Comparison of ENCODE assay signal across 17 cellular contexts in genomic region chr11:66915046-66915832, GRCh38. TPM values are rescaled to one million over a fixed set of nuclear protein-coding genes. Genes with fewer than 3 reads are reported as not detected.
DNase-seq lines count a peak whose midpoint lies in the region; ATAC-seq and TF ChIP-seq lines count a peak whose summit lies in the region.
"Had no signal": no experiment of that assay in that cellular context is flagged by ENCODE, and none has a peak within 500 bp of the region (broad histone marks: within the 10 kb centered on the region; RNA-seq: fewer than 3 reads in every experiment).

No MANE protein-coding gene starts in this region.

- H3K36me3 ChIP-seq in OCI-LY7 (ENCODE audit: insufficient read depth, low read length) (no peaks in the 10 kb centered on the region), endodermal cell (ENCODE audit: control insufficient read depth, insufficient read depth, low read length) (no peaks in the 10 kb centered on the region)

- POLR2A ChIA-PET in OCI-LY7 (lab: Charles Lee): interaction anchor here (0.5 to 0.6 kb wide), 2 partner anchors 20 to 308 kb away, joined by 3 to 4 read pairs; no protein-coding TSS in a partner anchor

- peaks cover 6% of the 10 kb centered on the region for H3K4me1 Mint-ChIP-seq in endodermal cell
- H3K4me1 Mint-ChIP-seq: memory B cell had no signal

- no peak overlapping the region for H3K27ac Mint-ChIP-seq in endodermal cell
- H3K27ac Mint-ChIP-seq: memory B cell had no signal

- H3K36me3 Mint-ChIP-seq in endodermal cell (ENCODE audit: low read depth): no peaks in the 10 kb centered on the region
- H3K36me3 Mint-ChIP-seq: memory B cell had no signal

- intact Hi-C loops in OCI-LY7 (cut with micrococcal nuclease; ENCODE audit: unreplicated experiment): no loop called here

- peak; percentile 47 for DNase-seq in ELF-1 (ENCODE audit: low read depth, low spot score)
- DNase-seq in OCI-LY7 (ENCODE audit: low spot score): no peak
- peak; percentile 76 for DNase-seq in endodermal cell
- peak; percentile 71 for DNase-seq in pons (ENCODE audit: low spot score)
- DNase-seq in activated naive CD4-positive, alpha-beta T cell treated with Interleukin-2 at 50 U/mL for 16 hours: no peak
- DNase-seq in NCI-H774 (lab: John Stamatoyannopoulos, UW): no peak
- DNase-seq: activated T-cell treated with anti-CD3 and anti-CD28 coated beads, Interleukin-2, amount 50 U/mL, for 72 hours; AML-193; HCEC 1CT; NCI-H1694 had no signal

- H3K27ac ChIP-seq in OCI-LY7 (ENCODE audit: low read depth, low read length, poor library complexity, severe bottlenecking) (no peak overlapping the region), endodermal cell (ENCODE audit: low read depth, low read length) (no peak overlapping the region)
- H3K27ac ChIP-seq: epithelial cell of prostate, parathyroid adenoma had no signal

- no peak overlapping the region for H3K4me3 Mint-ChIP-seq in endodermal cell
- H3K4me3 Mint-ChIP-seq: activated T-cell treated with anti-CD3 and anti-CD28 coated beads, Interleukin-2, amount 50 U/mL, for 72 hours; memory B cell had no signal

- H3K9ac ChIP-seq in endodermal cell (ENCODE audit: extremely low read depth, low read length, poor library complexity, severe bottlenecking): no peak overlapping the region
- H3K9ac ChIP-seq: parathyroid adenoma had no signal

- no peaks in the 10 kb centered on the region for H3K9me3 Mint-ChIP-seq in endodermal cell
- H3K9me3 Mint-ChIP-seq: activated T-cell treated with anti-CD3 and anti-CD28 coated beads, Interleukin-2, amount 50 U/mL, for 72 hours; memory B cell had no signal

- WGBS in endodermal cell (ENCODE audit: insufficient coverage in 1 of 2, insufficient read length in 1 of 2), 2 experiments: 86 to 90% methylated on average over 9 to 14 of the region's 14 CpGs

- 0 out of 2 replicates have a peak, but pooled peaks have one; percentile 16 for TF ChIP-seq CTCF in OCI-LY7 (conservative IDR thresholded peaks at IDR 0.05; ENCODE audit: low read length)
- peak; percentile 32 for TF ChIP-seq CTCF in endodermal cell (conservative IDR thresholded peaks at IDR 0.05)

- H3K79me2 ChIP-seq in OCI-LY7 (ENCODE audit: insufficient read depth, low read depth, low read length): no peaks in the 10 kb centered on the region

- ATAC-seq in GM21723 (IDR thresholded peaks at IDR 0.05; ENCODE audit: unreplicated experiment): no peak
- no peak for ATAC-seq in HG03442 (IDR thresholded peaks at IDR 0.05; ENCODE audit: unreplicated experiment)
- ATAC-seq: activated T-cell treated with anti-CD3 and anti-CD28 coated beads, Interleukin-2, amount 50 U/mL, for 72 hours; SK-N-SH treated with all-trans-retinoic acid at 6 μM for 48 hours had no signal

- H3K4me3 ChIP-seq in OCI-LY7 (ENCODE audit: low read depth, low read length, poor library complexity, severe bottlenecking): no peak overlapping the region
- H3K4me3 ChIP-seq in endodermal cell (ENCODE audit: low read length): no peak overlapping the region

- H4K20me1 ChIP-seq in OCI-LY7 (ENCODE audit: insufficient read depth, low read length): no peaks in the 10 kb centered on the region

- no peaks in the 10 kb centered on the region for H3K4me1 ChIP-seq in OCI-LY7 (ENCODE audit: insufficient read depth, low read length, poor library complexity, severe bottlenecking)
- H3K4me1 ChIP-seq in endodermal cell (ENCODE audit: control insufficient read depth, insufficient read depth, low read length): peaks cover 5% of the 10 kb centered on the region
- H3K4me1 ChIP-seq: parathyroid adenoma had no signal

- H3K9me3 ChIP-seq in OCI-LY7 (ENCODE audit: low read length) (no peaks in the 10 kb centered on the region), endodermal cell (ENCODE audit: control insufficient read depth, low read length) (no peaks in the 10 kb centered on the region)

- CTCF ChIA-PET in OCI-LY7 (lab: Charles Lee; ENCODE audit: unreplicated experiment): no interaction called here

- H3K4me2 ChIP-seq in OCI-LY7 (ENCODE audit: low read length): no peak overlapping the region

- no peaks in the 10 kb centered on the region for H3K27me3 ChIP-seq in endodermal cell (ENCODE audit: control insufficient read depth, insufficient read depth, low read length, poor library complexity, severe bottlenecking)

- no peaks in the 10 kb centered on the region for H3K9me2 ChIP-seq in OCI-LY7 (ENCODE audit: insufficient read depth, low read length)

- BruUV-seq in OCI-LY7 (replicated peaks; lab: Mats Ljungman, UMichigan): no TSS peak

- no peaks in the 10 kb centered on the region for H3K27me3 Mint-ChIP-seq in endodermal cell (ENCODE audit: insufficient read depth)

- no peak overlapping the region for H2AFZ ChIP-seq in OCI-LY7 (ENCODE audit: low read length)
- H2AFZ ChIP-seq: parathyroid adenoma had no signal

RNA-seq across cellular contexts. Expression of gene PC, which starts 42.9 kb away (rescaled TPM):
- total RNA-seq in OCI-LY7 (2014; rRNA removed; shearing (Covaris generic)): 10.4 and 10.5 TPM in 2 replicates
- total RNA-seq in OCI-LY7 (2022): 12.7 and 17.0 TPM in 2 replicates
- total RNA-seq in endodermal cell: 10 to 100 TPM; 21.9 to 24.4 TPM
- 17.2 TPM for polyA plus RNA-seq in endodermal cell (2013, experiment 1 of 2)
- 14.6 TPM for polyA plus RNA-seq in endodermal cell (2013, experiment 2 of 2)

RNA-seq across cellular contexts. Expression of gene LRFN4, which starts 58.4 kb away (rescaled TPM):
- total RNA-seq in OCI-LY7 (2014; rRNA removed; shearing (Covaris generic)): 27.2 and 33.9 TPM in 2 replicates
- total RNA-seq in OCI-LY7 (2022) (34.9 and 38.6 TPM in 2 replicates), endodermal cell (10 to 100 TPM; 23.2 to 26.2 TPM)
- polyA plus RNA-seq in endodermal cell (2013, experiment 1 of 2): 27.8 TPM
- 24.3 TPM for polyA plus RNA-seq in endodermal cell (2013, experiment 2 of 2)

RNA-seq across cellular contexts. Expression of gene C11orf86, which starts 59.9 kb away (rescaled TPM):
- total RNA-seq in OCI-LY7 (2014; rRNA removed; shearing (Covaris generic)): not detected in 2 replicates
- total RNA-seq in OCI-LY7 (2022) (not detected in 2 replicates), endodermal cell (not detected)
- not detected for polyA plus RNA-seq in endodermal cell (2013, experiment 1 of 2)
- not detected for polyA plus RNA-seq in endodermal cell (2013, experiment 2 of 2)
- total RNA-seq: activated T-cell treated with anti-CD3 and anti-CD28 coated beads, Interleukin-2, amount 50 U/mL, for 72 hours; astrocyte had no signal

Comparison
In these comparisons a context has a peak if more than half of its experiments do, and no peak if none do; other contexts are left out.
1. DNase-seq: peak in ELF-1 (single experiment), endodermal cell (single experiment) and pons (single experiment); none in OCI-LY7 (single experiment), activated naive CD4-positive, alpha-beta T cell treated with Interleukin-2 at 50 U/mL for 16 hours (single experiment) and NCI-H774 (single experiment).